In genomic region chr6:127077886-127078285, GRCh38 we compare ENCODE assay signal across 17 cellular contexts. TPM values are rescaled to one million over a fixed set of nuclear protein-coding genes. Genes with fewer than 3 reads are reported as not detected.
DNase-seq lines count a peak whose midpoint lies in the region; ATAC-seq lines count a peak whose summit lies in the region.
"Had no signal": no experiment of that assay in that cellular context is flagged by ENCODE, and none has a peak within 500 bp of the region (broad histone marks: within the 10 kb centered on the region; RNA-seq: fewer than 3 reads in every experiment).

No MANE protein-coding gene starts in this region.

- peak; percentile 12 for DNase-seq in DMS53 (lab: John Stamatoyannopoulos, UW)
- no peak for DNase-seq in DMS53 treated with DMSO at 0.1 percent for 48 hours (lab: John Stamatoyannopoulos, UW; ENCODE audit: unreplicated experiment)
- peak; percentile 11 for DNase-seq in dermis blood vessel endothelial cell
- peak; percentile 58 for DNase-seq in kidney tubule cell (ENCODE audit: low spot score)
- DNase-seq in mucosa of gallbladder (ENCODE audit: low spot score): no peak
- DNase-seq: C1 segment of cervical spinal cord; Calu3; CD4-positive, alpha-beta memory T cell; COR-L47; DMS79; EL; GDM1; GOT3; HFFc6 had no signal

- ATAC-seq in activated T-helper 17 cell treated with anti-CD3 and anti-CD28 coated beads, Interleukin-2, amount 50 U/mL, for 72 hours (replicated peaks): no peak
- no peak for ATAC-seq in GM19395 (IDR thresholded peaks at IDR 0.05; ENCODE audit: unreplicated experiment)
- ATAC-seq: GM12878 had no signal

- H3K36me3 Mint-ChIP-seq in activated T-helper 17 cell treated with anti-CD3 and anti-CD28 coated beads, Interleukin-2, amount 50 U/mL, for 72 hours (ENCODE audit: low read depth): no peaks in the 10 kb centered on the region
- H3K36me3 Mint-ChIP-seq: CD4-positive, alpha-beta memory T cell had no signal

- peaks cover 11% of the 10 kb centered on the region for H3K27me3 Mint-ChIP-seq in activated T-helper 17 cell treated with anti-CD3 and anti-CD28 coated beads, Interleukin-2, amount 50 U/mL, for 72 hours

- no peak overlapping the region for H3K4me3 Mint-ChIP-seq in activated T-helper 17 cell treated with anti-CD3 and anti-CD28 coated beads, Interleukin-2, amount 50 U/mL, for 72 hours
- H3K4me3 Mint-ChIP-seq: CD4-positive, alpha-beta memory T cell; HFFc6 had no signal

- H3K27ac Mint-ChIP-seq in activated T-helper 17 cell treated with anti-CD3 and anti-CD28 coated beads, Interleukin-2, amount 50 U/mL, for 72 hours: no peak overlapping the region
- H3K27ac Mint-ChIP-seq: CD4-positive, alpha-beta memory T cell; HFFc6 had no signal

- no peaks in the 10 kb centered on the region for H3K4me1 Mint-ChIP-seq in activated T-helper 17 cell treated with anti-CD3 and anti-CD28 coated beads, Interleukin-2, amount 50 U/mL, for 72 hours
- H3K4me1 Mint-ChIP-seq: CD4-positive, alpha-beta memory T cell had no signal

- H3K9me3 Mint-ChIP-seq in activated T-helper 17 cell treated with anti-CD3 and anti-CD28 coated beads, Interleukin-2, amount 50 U/mL, for 72 hours: no peaks in the 10 kb centered on the region
- H3K9me3 Mint-ChIP-seq: HFFc6 had no signal

RNA-seq across cellular contexts. Expression of gene RSPO3, which starts 40.6 kb away (rescaled TPM):
- total RNA-seq in dermis blood vessel endothelial cell (under 0.01 and 0.19 TPM in 2 replicates), mucosa of gallbladder (3.4 TPM)
- total RNA-seq in activated T-helper 17 cell treated with anti-CD3 and anti-CD28 coated beads, Interleukin-2, amount 50 U/mL, for 72 hours: not detected
- total RNA-seq: Calu3; CD4-positive, alpha-beta memory T cell; GM12878; HFFc6 had no signal

Comparison
In these comparisons a context has a peak if more than half of its experiments do, and no peak if none do; other contexts are left out.
1. DNase-seq: peak in DMS53 (single experiment), dermis blood vessel endothelial cell (single experiment) and kidney tubule cell (single experiment); none in DMS53 treated with DMSO at 0.1 percent for 48 hours (single experiment) and mucosa of gallbladder (single experiment).